ENCODE assay signal across 12 cellular contexts in genomic region chr18:76522104-76522503, GRCh38. TPM values are rescaled to one million over a fixed set of nuclear protein-coding genes. Genes with fewer than 3 reads are reported as not detected.
DNase-seq lines count a peak whose midpoint lies in the region; ATAC-seq, FAIRE-seq and TF ChIP-seq lines count a peak whose summit lies in the region.
"Had no signal": no experiment of that assay in that cellular context is flagged by ENCODE, and none has a peak within 500 bp of the region (broad histone marks: within the 10 kb centered on the region; RNA-seq: fewer than 3 reads in every experiment).

No MANE protein-coding gene starts in this region.

- H3K4me2 ChIP-seq in H1 (ENCODE audit: insufficient read depth in 1 of 2, low read depth in 2 of 2, low read length in 2 of 2) (peak overlapping the region; percentile 3 to 46; a peak in 3 of 4 replicates), mesendoderm (ENCODE audit: low read length) (no peak overlapping the region)

- peak overlapping the region; percentile 96 for H2BK12ac ChIP-seq in H1 (ENCODE audit: low read depth, low read length)

- H2AK5ac ChIP-seq in H1 (ENCODE audit: low read depth, low read length) (no peak overlapping the region), mesendoderm (ENCODE audit: low read length) (no peak overlapping the region)

- H3K9ac ChIP-seq in H1 (replicated peaks in 1 of 4; ENCODE audit: extremely low read depth in 1 of 4, low read depth in 3 of 4, low read length in 3 of 4) (no peak overlapping the region; a peak in 1 of 7 replicates), mesendoderm (ENCODE audit: low read length) (peak overlapping the region; percentile 38)

- CTCF ChIA-PET in H1 (lab: Charles Lee; ENCODE audit: partially characterized antibody) = interaction anchor here (4.1 kb wide), 1 partner anchor 136 kb away, joined by 9 read pairs; no protein-coding TSS in a partner anchor

- no peak overlapping the region; the same call in 1 of the 2 replicates for H2BK15ac ChIP-seq in H1 (ENCODE audit: low read length)
- H2BK15ac ChIP-seq in mesendoderm (replicated peaks; ENCODE audit: low read depth) = no peak overlapping the region

- H3K56ac ChIP-seq in H1 (replicated peaks; ENCODE audit: insufficient read length, low read depth, low read length) (peak overlapping the region; percentile 5), mesendoderm (ENCODE audit: low read length) (peak overlapping the region; percentile 78)

- no peak for TF ChIP-seq RAD21 in H1 (IDR thresholded peaks at IDR 0.05 in 1 of 2, conservative IDR thresholded peaks at IDR 0.05 in 1 of 2; ENCODE audit: low read depth in 2 of 2, low read length in 2 of 2)

- H3K79me1 ChIP-seq in H1 (ENCODE audit: low read depth, low read length) (no peaks in the 10 kb centered on the region), mesendoderm (ENCODE audit: low read length) (no peaks in the 10 kb centered on the region)

- no peak for FAIRE-seq in H1 (lab: Jason Lieb, UNC)

- TF ChIP-seq CTCF in H1 (IDR thresholded peaks at IDR 0.05; ENCODE audit: control extremely low read depth in 1 of 3, insufficient read depth in 1 of 3, low read depth in 1 of 3, low read length in 3 of 3) = no peak
- no peak for TF ChIP-seq CTCF in testis (IDR thresholded peaks at IDR 0.05)

- H3K27me3 ChIP-seq in H1 (replicated peaks in 1 of 4; ENCODE audit: control insufficient read depth in 3 of 4, extremely low read depth in 1 of 4, insufficient read depth in 3 of 4, low read length in 3 of 4) = peaks cover 0 to 6% (median 0%) of the 10 kb centered on the region in 4 experiments; a peak in 2 of 7 replicates
- H3K27me3 ChIP-seq in mesendoderm (ENCODE audit: insufficient read depth, low read length, poor library complexity) = peaks cover 3% of the 10 kb centered on the region
- H3K27me3 ChIP-seq in testis = no peaks in the 10 kb centered on the region

- H2BK20ac ChIP-seq in H1 (ENCODE audit: low read length) = no peak overlapping the region; the same call in 1 of the 2 replicates

- H2BK120ac ChIP-seq in H1 (replicated peaks; ENCODE audit: low read depth, low read length) (no peak overlapping the region), mesendoderm (ENCODE audit: low read depth, low read length) (no peak overlapping the region)

- DNase-seq in NCI-H1092 (lab: John Stamatoyannopoulos, UW) = peak; percentile 76
- no peak for DNase-seq in H1 (ENCODE audit: low read depth in 1 of 2, low spot score in 2 of 2)
- peak; percentile 51 for DNase-seq in mesendoderm
- peak; percentile 84 for DNase-seq in testis
- DNase-seq in hypothalamus (lab: John Stamatoyannopoulos, UW) = no peak
- DNase-seq in 8988T = no peak
- no peak for DNase-seq in NCI-H1417 (lab: John Stamatoyannopoulos, UW)
- DNase-seq: AML-193, lower lobe of right lung, MM.1S, nucleus accumbens had no signal

- peak overlapping the region; percentile 93 for H4K91ac ChIP-seq in H1 (replicated peaks; ENCODE audit: insufficient read length, low read length)

- H3K9me3 ChIP-seq in H1 (ENCODE audit: insufficient read depth in 2 of 2, low read depth in 1 of 2, low read length in 1 of 2) = no peaks in the 10 kb centered on the region
- H3K9me3 ChIP-seq in testis = no peaks in the 10 kb centered on the region
- H3K9me3 ChIP-seq: lower lobe of right lung had no signal

- H3K4me1 ChIP-seq in H1 (replicated peaks in 1 of 4; ENCODE audit: control insufficient read depth in 3 of 4, insufficient read depth in 4 of 4, low read length in 3 of 4) = peaks cover 4 to 12% (median 11%) of the 10 kb centered on the region in 4 experiments; a peak in 6 of 7 replicates
- no peaks in the 10 kb centered on the region for H3K4me1 ChIP-seq in mesendoderm (ENCODE audit: control insufficient read depth, low read depth, low read length)
- peaks cover 39% of the 10 kb centered on the region for H3K4me1 ChIP-seq in testis

- no peak overlapping the region for H3K14ac ChIP-seq in H1 (ENCODE audit: insufficient read length)

- H4K20me1 ChIP-seq in H1 (replicated peaks in 1 of 2; ENCODE audit: control insufficient read depth in 1 of 2, insufficient read depth in 2 of 2, low read length in 2 of 2) = no peaks in the 10 kb centered on the region

- WGBS in H1 (ENCODE audit: extremely low coverage in 1 of 2, insufficient coverage in 1 of 2, insufficient read length in 1 of 2, insufficient replicate concordance in 2 of 2, low coverage in 1 of 2, low lambda C conversion rate in 2 of 2, missing lambda C conversion rate in 1 of 2), 2 experiments = 37% methylated on average over 19 of the region's 19 CpGs; no CpG with 5 or more reads in 1 of the 2 experiments
- whole genome bisulfite sequencing in mesendoderm (ENCODE audit: extremely low coverage, insufficient coverage, low lambda C conversion rate) = no CpG with 5 or more reads among the region's 19 CpGs
- WGBS in testis, 2 donors = 16 to 29% methylated on average over 19 of the region's 19 CpGs

- ATAC-seq in HG03520 (IDR thresholded peaks at IDR 0.05; ENCODE audit: unreplicated experiment) = no peak
- ATAC-seq: lower lobe of right lung had no signal

- no peak for TF ChIP-seq EP300 in H1 (IDR thresholded peaks at IDR 0.05; ENCODE audit: borderline replicate concordance in 1 of 2, low read depth in 2 of 2, low read length in 2 of 2)

- no peak overlapping the region for H3K4ac ChIP-seq in H1 (replicated peaks; ENCODE audit: insufficient read length, low read depth, low read length)
- H3K4ac ChIP-seq in mesendoderm (ENCODE audit: low read depth, low read length) = no peak overlapping the region

- peak overlapping the region; percentile 97 for H2AFZ ChIP-seq in H1 (ENCODE audit: low read length)

- peak overlapping the region; percentile 53 for H4K5ac ChIP-seq in H1 (ENCODE audit: insufficient read length, low read depth, low read length)
- no peak overlapping the region for H4K5ac ChIP-seq in mesendoderm (ENCODE audit: low read length)

- peaks cover 5% of the 10 kb centered on the region for H3K23me2 ChIP-seq in H1 (ENCODE audit: low read depth, low read length)

- H3K4me3 ChIP-seq in H1 (ENCODE audit: extremely low read depth in 1 of 4, insufficient read depth in 2 of 4, low read depth in 3 of 4, low read length in 4 of 4) (no peak overlapping the region), mesendoderm (ENCODE audit: low read length) (no peak overlapping the region), testis (peak overlapping the region in 1 of 2 donors; percentile 35)
- H3K4me3 ChIP-seq: lower lobe of right lung had no signal

- TF ChIP-seq POLR2A in H1 (IDR thresholded peaks at IDR 0.05; ENCODE audit: control extremely low read depth in 1 of 2, low read depth in 2 of 2, low read length in 2 of 2) (peak in 1 of 2 experiments; percentile 36; a peak in 1 of 3 replicates), testis (IDR thresholded peaks at IDR 0.05) (no peak)

- H2BK5ac ChIP-seq in H1 (ENCODE audit: low read depth, low read length) (peak overlapping the region; percentile 85), mesendoderm (ENCODE audit: low read length) (no peak overlapping the region)

- intact Hi-C loops in testis (cut with DNase I; ENCODE audit: low total_unique reads) = no loop called here

- H3K23ac ChIP-seq in H1 (ENCODE audit: insufficient read length) (no peak overlapping the region), mesendoderm (ENCODE audit: low read length) (no peak overlapping the region)

- H3K18ac ChIP-seq in H1 (ENCODE audit: extremely low read depth, low read length) = peak overlapping the region; percentile 93
- H3K18ac ChIP-seq in mesendoderm (ENCODE audit: low read length) = peak overlapping the region; percentile 16

- peak overlapping the region; percentile 76; the same call in 1 of the 2 replicates for H3K27ac ChIP-seq in H1 (ENCODE audit: low read depth, low read length)
- H3K27ac ChIP-seq in mesendoderm (ENCODE audit: low read depth, low read length) = no peak overlapping the region
- H3K27ac ChIP-seq in testis = peak overlapping the region; percentile 93 to 94
- H3K27ac ChIP-seq: lower lobe of right lung had no signal

- H3K79me2 ChIP-seq in H1 (ENCODE audit: control insufficient read depth in 1 of 2, insufficient read depth in 2 of 2, low read length in 2 of 2) (no peaks in the 10 kb centered on the region), mesendoderm (ENCODE audit: control insufficient read depth, insufficient read depth, low read length) (no peaks in the 10 kb centered on the region)

- POLR2A ChIA-PET in H1 (lab: Charles Lee; ENCODE audit: partially characterized antibody) = no interaction called here

- H3K36me3 ChIP-seq in H1 (ENCODE audit: control insufficient read depth in 2 of 4, insufficient read depth in 4 of 4, low read length in 3 of 4) (no peaks in the 10 kb centered on the region), mesendoderm (ENCODE audit: control insufficient read depth, insufficient read depth, low read length) (no peaks in the 10 kb centered on the region), testis (ENCODE audit: low read depth, missing control alignments) (no peaks in the 10 kb centered on the region)
- H3K36me3 ChIP-seq: lower lobe of right lung had no signal

- peak overlapping the region; percentile 91; the same call in 1 of the 2 replicates for H4K8ac ChIP-seq in H1 (ENCODE audit: extremely low read depth, insufficient read depth, low read length)
- no peak overlapping the region for H4K8ac ChIP-seq in mesendoderm (ENCODE audit: low read depth, low read length)

TF ChIP-seq in H1, 55 proteins besides CTCF, POLR2A, EP300 and RAD21:
- TF ChIP-seq YY1 (IDR thresholded peaks at IDR 0.05; ENCODE audit: low read depth, low read length) = peak; percentile 66; the same call in 1 of the 2 replicates
- 0 out of 2 replicates have a peak, but pooled peaks have one; percentile 26 for TF ChIP-seq TAF1 (IDR thresholded peaks at IDR 0.05; ENCODE audit: low read depth, low read length)
- no peak for TF ChIP-seq GTF2F1 (IDR thresholded peaks at IDR 0.05; ENCODE audit: borderline replicate concordance, low read depth, low read length)

RNA-seq across cellular contexts. Expression of gene ZNF516, which starts 27.1 kb away (rescaled TPM):
- 16.5 and 17.0 TPM in 2 replicates for total RNA-seq in H1 (2021; fragmentation: NEBNext Ultra II Directional; extraction: Animal tissue kit (Norgen Biotek cat#: 25700))
- 7.3 and 9.2 TPM in 2 replicates for polyA plus RNA-seq in H1 (2011; rRNA removed)
- 9.3 TPM for polyA plus RNA-seq in H1 (2011; cell fraction: cytosol; rRNA removed)
- 15.7 TPM for polyA plus RNA-seq in H1 (2011; cell fraction: nucleus; rRNA removed)
- 8.0 to 13.2 TPM (median 9.8 TPM) in 4 replicates for polyA plus RNA-seq in H1 (2012, experiment 1 of 2)
- 3.3 TPM for polyA plus RNA-seq in H1 (2012, experiment 2 of 2)
- polyA plus RNA-seq in H1 (2013, experiment 1 of 2) = 4.8 TPM
- polyA plus RNA-seq in H1 (2013, experiment 2 of 2) = 4.1 TPM
- 13.4 and 18.4 TPM in 2 replicates for polyA minus RNA-seq in H1 (2011; rRNA and poly(A)+ RNA removed)
- polyA minus RNA-seq in H1 (2011; cell fraction: cytosol; rRNA and poly(A)+ RNA removed) = 14.1 TPM
- 25.4 TPM for polyA minus RNA-seq in H1 (2011; cell fraction: nucleus; rRNA and poly(A)+ RNA removed)
- polyA plus RNA-seq in mesendoderm (2013, experiment 1 of 2) = 2.1 TPM
- 2.6 TPM for polyA plus RNA-seq in mesendoderm (2013, experiment 2 of 2)
- total RNA-seq in testis = 100 to 1,000 TPM; 189 to 212 TPM
- 79.0 TPM for polyA plus RNA-seq in testis (ENCODE audit: insufficient read depth, low read depth, low replicate concordance)

Comparison
In these comparisons a context has a peak if more than half of its experiments do, and no peak if none do; other contexts are left out.
1. DNase-seq: peak in NCI-H1092 (single experiment), mesendoderm (single experiment) and testis (single experiment); none in H1 (0 of 2), hypothalamus (0 of 51), 8988T (single experiment) and NCI-H1417 (0 of 3).
2. RNA of gene ZNF516, which starts 27.1 kb away (total RNA-seq): 189 to 212 TPM in testis; 16.5 to 17.0 TPM in H1; every median in the first group is over 10 times any median in the second.